In genomic region chr7:139109983-139110411, GRCh38 we compare ENCODE assay signal across 8 cellular contexts. TPM values are rescaled to one million over a fixed set of nuclear protein-coding genes. Genes with fewer than 3 reads are reported as not detected.
DNase-seq lines count a peak whose midpoint lies in the region; ATAC-seq and TF ChIP-seq lines count a peak whose summit lies in the region.

No MANE protein-coding gene starts in this region.

- TF ChIP-seq CTCF in AG04449 (IDR thresholded peaks at IDR 0.05; ENCODE audit: insufficient read depth, low read length, missing control alignments) (no peak), astrocyte of the spinal cord (IDR thresholded peaks at IDR 0.05; ENCODE audit: low read depth, low read length) (no peak)

- DNase-seq in AG04449 (ENCODE audit: low read depth, low spot score) (no peak), astrocyte of the spinal cord (ENCODE audit: low read depth, low spot score) (no peak), KBM-7 (no peak), SIG-M5 treated with dmso at 0.1 percent for 504 hours (lab: John Stamatoyannopoulos, UW; ENCODE audit: unreplicated experiment) (no peak), putamen (ENCODE audit: low spot score) (no peak)

- no peaks in the 10 kb centered on the region for H3K9me3 ChIP-seq in mononuclear cell (ENCODE audit: low read depth, low read length)

- CTCF ChIA-PET in AG04449 (lab: Yijun Ruan, JAX) = interaction anchor here (0.7 to 1.3 kb wide), 2 partner anchors 16 to 304 kb away, joined by 3 read pairs; no protein-coding TSS in a partner anchor

- ATAC-seq in HG02588 (IDR thresholded peaks at IDR 0.05; ENCODE audit: unreplicated experiment) (peak; percentile 13), GM21381 (IDR thresholded peaks at IDR 0.05; ENCODE audit: unreplicated experiment) (no peak)

- peaks cover 30% of the 10 kb centered on the region for H3K4me1 ChIP-seq in mononuclear cell (ENCODE audit: insufficient read depth, low read length)

- POLR2A ChIA-PET in AG04449 (lab: Yijun Ruan, JAX) = no interaction called here

- H3K4me3 ChIP-seq in AG04449 (ENCODE audit: low read depth, low read length) (peak overlapping the region; percentile 92), astrocyte of the spinal cord (ENCODE audit: low read depth, low read length) (peak overlapping the region; percentile 85), mononuclear cell (ENCODE audit: low read length) (peak overlapping the region; percentile 84)

- in situ Hi-C loops in astrocyte of the spinal cord (cut with HindIII; ENCODE audit: low sequenced_read_pairs) (no loop called here), KBM-7 (cut with MboI; ENCODE audit: low pct_unique_long_range_greater_than_20kb, low sequenced_read_pairs) (no loop called here)

- H3K27me3 ChIP-seq in mononuclear cell (ENCODE audit: insufficient read depth, low read length) = no peaks in the 10 kb centered on the region

RNA-seq across cellular contexts. Expression of gene ZC3HAV1, which starts 0.5 kb away (rescaled TPM):
- total RNA-seq in mononuclear cell = 122 TPM
